17 cellular contexts compared by ENCODE assay signal in genomic region chr2:218755198-218755566, GRCh38. TPM values are rescaled to one million over a fixed set of nuclear protein-coding genes. Genes with fewer than 3 reads are reported as not detected.
DNase-seq lines count a peak whose midpoint lies in the region; ATAC-seq, FAIRE-seq and TF ChIP-seq lines count a peak whose summit lies in the region.
"Had no signal": no experiment of that assay in that cellular context is flagged by ENCODE, and none has a peak within 500 bp of the region (broad histone marks: within the 10 kb centered on the region; RNA-seq: fewer than 3 reads in every experiment).

No MANE protein-coding gene starts in this region.

- no peak for TF ChIP-seq POLR2A in right lobe of liver (IDR thresholded peaks at IDR 0.05)

- H3K27me3 ChIP-seq in hepatocyte, result no peaks in the 10 kb centered on the region
- no peaks in the 10 kb centered on the region for H3K27me3 ChIP-seq in right lobe of liver
- H3K27me3 ChIP-seq: BLaER1 treated with 17β-estradiol and CSF1 and Interleukin-3, amounts not matched to agents 10 nM and 100 nM had no signal

- no peaks in the 10 kb centered on the region for H3K9me2 ChIP-seq in hepatocyte (replicated peaks; ENCODE audit: insufficient read depth)

- H3K4me3 ChIP-seq in hepatocyte (no peak overlapping the region), right lobe of liver (peak overlapping the region in 2 of 3 donors; percentile 24 to 27)
- H3K4me3 ChIP-seq: BLaER1 treated with 17β-estradiol and CSF1 and Interleukin-3, amounts not matched to agents 10 nM and 100 nM had no signal

- POLR2A ChIA-PET in activated CD8-positive, alpha-beta T cell treated with anti-CD3 and anti-CD28 coated beads for 36 hours (lab: Charles Lee), result no interaction called here

- H3K4me1 ChIP-seq in hepatocyte (ENCODE audit: insufficient read depth) (no peaks in the 10 kb centered on the region), right lobe of liver (peaks cover 0 to 65% (median 19%) of the 10 kb centered on the region in 4 donors)

- FAIRE-seq in GM19239 (lab: Jason Lieb, UNC), result peak; percentile 31
- FAIRE-seq: GM18507, H1 had no signal

- no peak overlapping the region for H3K4me2 ChIP-seq in hepatocyte

- CTCF ChIA-PET in activated CD8-positive, alpha-beta T cell treated with anti-CD3 and anti-CD28 coated beads for 36 hours (lab: Charles Lee), result no interaction called here

- H3K9me3 ChIP-seq in hepatocyte (ENCODE audit: low read depth) (no peaks in the 10 kb centered on the region), right lobe of liver (no peaks in the 10 kb centered on the region)
- H3K9me3 ChIP-seq: BLaER1 treated with 17β-estradiol and CSF1 and Interleukin-3, amounts not matched to agents 10 nM and 100 nM had no signal

- DNase-seq in GM19239 (ENCODE audit: insufficient read length, low spot score) (no peak), hepatocyte (ENCODE audit: low spot score) (no peak), right lobe of liver (no peak)
- DNase-seq in activated CD8-positive, alpha-beta T cell treated with anti-CD3 and anti-CD28 coated beads for 36 hours, result no peak
- DNase-seq in activated naive CD4-positive, alpha-beta T cell treated with Interleukin-2 at 50 U/mL for 16 hours, result no peak
- DNase-seq: CD4-positive, CD25-positive, alpha-beta regulatory T cell; CD8-positive, alpha-beta memory T cell; COR-L47; DMS 273 treated with DMSO at 0.1 percent for 48 hours; DMS79; GDM1; H9 had no signal

- intact Hi-C loops in right lobe of liver (cut with DNase I), result no loop called here
- intact Hi-C loops in activated CD8-positive, alpha-beta T cell treated with anti-CD3 and anti-CD28 coated beads for 36 hours (cut with micrococcal nuclease), result no loop called here

- peaks cover 37% of the 10 kb centered on the region for H3K36me3 Mint-ChIP-seq in activated CD8-positive, alpha-beta T cell treated with anti-CD3 and anti-CD28 coated beads for 36 hours (ENCODE audit: low read depth)

- no peak for TF ChIP-seq CTCF in hepatocyte (IDR thresholded peaks at IDR 0.05; ENCODE audit: poor library complexity)
- no peak for TF ChIP-seq CTCF in right lobe of liver (IDR thresholded peaks at IDR 0.05)
- TF ChIP-seq CTCF in activated CD8-positive, alpha-beta T cell treated with anti-CD3 and anti-CD28 coated beads for 36 hours (IDR thresholded peaks at IDR 0.05), result no peak

- H3K9me3 Mint-ChIP-seq in activated CD8-positive, alpha-beta T cell treated with anti-CD3 and anti-CD28 coated beads for 36 hours, result no peaks in the 10 kb centered on the region
- H3K9me3 Mint-ChIP-seq: CD4-positive, CD25-positive, alpha-beta regulatory T cell; CD8-positive, alpha-beta memory T cell; H9 had no signal

- no peaks in the 10 kb centered on the region for H3K36me3 ChIP-seq in hepatocyte (replicated peaks; ENCODE audit: insufficient read depth, low read depth)
- H3K36me3 ChIP-seq in right lobe of liver, result peaks cover 0 to 11% (median 1%) of the 10 kb centered on the region in 4 donors

- H3K4me1 Mint-ChIP-seq in activated CD8-positive, alpha-beta T cell treated with anti-CD3 and anti-CD28 coated beads for 36 hours (ENCODE audit: low read depth), result peaks cover 2% of the 10 kb centered on the region
- H3K4me1 Mint-ChIP-seq: B cell; CD4-positive, CD25-positive, alpha-beta regulatory T cell; CD8-positive, alpha-beta memory T cell; H9 had no signal

- H3K4me3 Mint-ChIP-seq in activated CD8-positive, alpha-beta T cell treated with anti-CD3 and anti-CD28 coated beads for 36 hours, result no peak overlapping the region
- H3K4me3 Mint-ChIP-seq: B cell; CD4-positive, CD25-positive, alpha-beta regulatory T cell; H9 had no signal

- no peaks in the 10 kb centered on the region for H3K79me2 ChIP-seq in hepatocyte

- H3K27ac ChIP-seq in hepatocyte (peak overlapping the region; percentile 34), right lobe of liver (peak overlapping the region; percentile 23 to 92 (median 88))
- H3K27ac ChIP-seq: BLaER1 treated with 17β-estradiol and CSF1 and Interleukin-3, amounts not matched to agents 10 nM and 100 nM had no signal

- no peaks in the 10 kb centered on the region for H4K20me1 ChIP-seq in hepatocyte (ENCODE audit: insufficient read depth, poor library complexity, severe bottlenecking)

- H3K27ac Mint-ChIP-seq in activated CD8-positive, alpha-beta T cell treated with anti-CD3 and anti-CD28 coated beads for 36 hours, result no peak overlapping the region
- H3K27ac Mint-ChIP-seq: B cell; CD8-positive, alpha-beta memory T cell; H9 had no signal

- H2AFZ ChIP-seq in hepatocyte, result no peak overlapping the region

- no peaks in the 10 kb centered on the region for H3K27me3 Mint-ChIP-seq in activated CD8-positive, alpha-beta T cell treated with anti-CD3 and anti-CD28 coated beads for 36 hours
- H3K27me3 Mint-ChIP-seq: B cell; CD4-positive, CD25-positive, alpha-beta regulatory T cell; CD8-positive, alpha-beta memory T cell had no signal

- ATAC-seq in right lobe of liver, result peak; percentile 47 to 61 (median 59)
- ATAC-seq in activated CD8-positive, alpha-beta T cell treated with anti-CD3 and anti-CD28 coated beads for 36 hours, result no peak
- no peak for ATAC-seq in HG02938 (IDR thresholded peaks at IDR 0.05; ENCODE audit: unreplicated experiment)

- 95% methylated on average over 3 of the region's 3 CpGs for WGBS in hepatocyte (ENCODE audit: low lambda C conversion rate, missing lambda C conversion rate)
- WGBS in right lobe of liver (ENCODE audit: insufficient coverage, low coverage, low lambda C conversion rate, missing lambda C conversion rate), result 37% methylated on average over 3 of the region's 3 CpGs

RNA-seq across cellular contexts. Expression of gene CYP27A1, which starts 26.8 kb away (rescaled TPM):
- total RNA-seq in hepatocyte (34.5 and 38.8 TPM in 2 replicates), right lobe of liver (100 to 1,000 TPM; 209 to 463 (median 238) TPM)
- 35.9 and 44.8 TPM in 2 replicates for polyA plus RNA-seq in hepatocyte
- under 1 TPM; 0.14 to 0.18 TPM for total RNA-seq in activated CD8-positive, alpha-beta T cell treated with anti-CD3 and anti-CD28 coated beads for 36 hours
- total RNA-seq: CD4-positive, CD25-positive, alpha-beta regulatory T cell had no signal
- polyA plus RNA-seq: CD8-positive, alpha-beta memory T cell had no signal

RNA-seq across cellular contexts. Expression of gene TTLL4, which starts 44.5 kb away (rescaled TPM):
- total RNA-seq in hepatocyte (18.2 and 19.8 TPM in 2 replicates), right lobe of liver (10 to 100 TPM in 4 of 6 experiments, 1 to 10 TPM in 2; 8.2 to 14.8 (median 11.6) TPM)
- polyA plus RNA-seq in hepatocyte, result 23.7 and 30.2 TPM in 2 replicates
- 10 to 100 TPM; 32.2 to 36.6 TPM for total RNA-seq in activated CD8-positive, alpha-beta T cell treated with anti-CD3 and anti-CD28 coated beads for 36 hours

Comparison
In these comparisons a context has a peak if more than half of its experiments do, and no peak if none do; other contexts are left out.
1. ATAC-seq: peak in right lobe of liver (4 of 4); none in activated CD8-positive, alpha-beta T cell treated with anti-CD3 and anti-CD28 coated beads for 36 hours (single experiment) and HG02938 (single experiment).
2. RNA of gene CYP27A1, which starts 26.8 kb away (total RNA-seq): 209 to 463 TPM in right lobe of liver and 34.5 to 38.8 TPM in hepatocyte; 0.14 to 0.18 TPM in activated CD8-positive, alpha-beta T cell treated with anti-CD3 and anti-CD28 coated beads for 36 hours; every median in the first group is over 10 times any median in the second.